24 cellular contexts compared by ENCODE assay signal in the genomic region with DNA sequence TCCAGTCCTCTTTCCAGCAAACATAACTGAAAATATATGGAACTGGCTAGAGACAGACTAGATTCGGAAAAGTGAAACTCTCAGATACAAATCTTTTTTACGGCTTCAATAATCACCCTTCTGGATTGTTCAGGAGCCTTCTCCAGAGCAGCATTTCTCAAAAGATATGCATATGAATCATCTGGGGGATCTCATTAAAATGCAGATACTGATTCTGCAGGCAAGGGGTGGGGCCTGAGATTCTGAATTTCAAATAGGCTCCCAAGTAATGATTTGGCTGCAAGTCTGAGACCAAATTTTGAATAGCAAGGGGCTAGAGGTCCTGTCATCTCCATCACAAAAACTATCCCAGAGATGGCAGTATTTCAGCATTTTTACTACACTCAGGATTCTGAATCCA.
A peak's percentile ranks its signal among the peaks of the same experiment; 100 is the strongest.
DNase-seq lines count a peak whose midpoint lies in the region; ATAC-seq, FAIRE-seq and TF ChIP-seq lines count a peak whose summit lies in the region.
"Had no signal": no experiment of that assay in that cellular context is flagged by ENCODE, and none has a peak within 500 bp of the region (broad histone marks: within the 10 kb centered on the region; RNA-seq: fewer than 3 reads in every experiment).

No MANE protein-coding gene starts in this region.

- H3K9me3 ChIP-seq in HAP-1 (no peaks in the 10 kb centered on the region), astrocyte (ENCODE audit: insufficient read depth, low read depth, low read length) (no peaks in the 10 kb centered on the region), keratinocyte (ENCODE audit: control insufficient read depth, low read depth, low read length) (no peaks in the 10 kb centered on the region), left ventricle myocardium inferior (replicated peaks) (no peaks in the 10 kb centered on the region)
- H3K9me3 ChIP-seq: BLaER1 treated with 17β-estradiol and CSF1 and Interleukin-3, amounts not matched to agents 10 nM and 100 nM; testis had no signal

- H3K4me1 Mint-ChIP-seq in astrocyte (ENCODE audit: low read depth, unreplicated experiment) = peaks cover 11% of the 10 kb centered on the region
- H3K4me1 Mint-ChIP-seq in stimulated activated memory B cell treated with anti-CD40 and anti-IgM and Interleukin-4, amounts not matched to agents 10 μg/mL and 1 μg/mL and 100 μg/mL, for 72 hours = no peaks in the 10 kb centered on the region
- H3K4me1 Mint-ChIP-seq in natural killer cell treated with Interleukin-12 subunit alpha and Interleukin-12 subunit beta and Interleukin-15 and Interleukin-18, amount 100 ng/mL, for 72 hours (ENCODE audit: low read depth in 2 of 2) = no peaks in the 10 kb centered on the region

- no peaks in the 10 kb centered on the region for H3K27me3 Mint-ChIP-seq in astrocyte (ENCODE audit: low read depth, unreplicated experiment)
- no peaks in the 10 kb centered on the region for H3K27me3 Mint-ChIP-seq in stimulated activated memory B cell treated with anti-CD40 and anti-IgM and Interleukin-4, amounts not matched to agents 10 μg/mL and 1 μg/mL and 100 μg/mL, for 72 hours
- H3K27me3 Mint-ChIP-seq in natural killer cell treated with Interleukin-12 subunit alpha and Interleukin-12 subunit beta and Interleukin-15 and Interleukin-18, amount 100 ng/mL, for 72 hours = no peaks in the 10 kb centered on the region
- H3K27me3 Mint-ChIP-seq: dendritic cell treated with granulocyte-macrophage colony-stimulating factor and Interleukin-4, amounts not matched to agents 40 ng/mL and 50 ng/mL, for 4 days had no signal

- no peaks in the 10 kb centered on the region for H3K36me3 Mint-ChIP-seq in astrocyte (ENCODE audit: low read depth, unreplicated experiment)
- peaks cover 12% of the 10 kb centered on the region for H3K36me3 Mint-ChIP-seq in stimulated activated memory B cell treated with anti-CD40 and anti-IgM and Interleukin-4, amounts not matched to agents 10 μg/mL and 1 μg/mL and 100 μg/mL, for 72 hours
- H3K36me3 Mint-ChIP-seq in natural killer cell treated with Interleukin-12 subunit alpha and Interleukin-12 subunit beta and Interleukin-15 and Interleukin-18, amount 100 ng/mL, for 72 hours = no peaks in the 10 kb centered on the region

- intact Hi-C loops in left ventricle myocardium inferior (cut with micrococcal nuclease) = no loop called here

- no peaks in the 10 kb centered on the region for H3K9me3 Mint-ChIP-seq in astrocyte (ENCODE audit: unreplicated experiment)
- no peaks in the 10 kb centered on the region for H3K9me3 Mint-ChIP-seq in stimulated activated memory B cell treated with anti-CD40 and anti-IgM and Interleukin-4, amounts not matched to agents 10 μg/mL and 1 μg/mL and 100 μg/mL, for 72 hours
- no peaks in the 10 kb centered on the region for H3K9me3 Mint-ChIP-seq in natural killer cell treated with Interleukin-12 subunit alpha and Interleukin-12 subunit beta and Interleukin-15 and Interleukin-18, amount 100 ng/mL, for 72 hours
- H3K9me3 Mint-ChIP-seq: activated T-cell treated with anti-CD3 and anti-CD28 coated beads, Interleukin-2, amount 50 U/mL, for 4 hours; dendritic cell treated with granulocyte-macrophage colony-stimulating factor and Interleukin-4, amounts not matched to agents 40 ng/mL and 50 ng/mL, for 4 days had no signal

- no peak for ATAC-seq in stimulated activated memory B cell treated with anti-CD40 and anti-IgM and Interleukin-4, amounts not matched to agents 10 μg/mL and 1 μg/mL and 100 μg/mL, for 72 hours
- ATAC-seq in HG02938 (IDR thresholded peaks at IDR 0.05; ENCODE audit: unreplicated experiment) = no peak
- ATAC-seq in natural killer cell treated with Interleukin-12 subunit alpha and Interleukin-12 subunit beta and Interleukin-15 and Interleukin-18, amount 100 ng/mL, for 72 hours = no peak
- ATAC-seq: activated T-cell treated with anti-CD3 and anti-CD28 coated beads, Interleukin-2, amount 50 U/mL, for 4 hours; left colon; naive thymus-derived CD8-positive, alpha-beta T cell had no signal

- H2AFZ ChIP-seq in astrocyte (ENCODE audit: low read depth, low read length) (no peak overlapping the region), keratinocyte (ENCODE audit: control insufficient read depth, low read length) (no peak overlapping the region)

- dilution Hi-C loops in keratinocyte (cut with MboI; ENCODE audit: extremely low pct_ligation_motif_present, low sequenced_read_pairs) = no loop called here

- TF ChIP-seq CTCF in astrocyte (IDR thresholded peaks at IDR 0.05; ENCODE audit: insufficient read depth, low read depth, low read length) = no peak
- TF ChIP-seq CTCF in keratinocyte (optimal IDR thresholded peaks at IDR 0.05 in 1 of 3, IDR thresholded peaks at IDR 0.05 in 1 of 3, conservative IDR thresholded peaks at IDR 0.05 in 1 of 3; ENCODE audit: extremely low read depth in 1 of 3, insufficient read depth in 2 of 3, low read length in 3 of 3) = no peak
- no peak for TF ChIP-seq CTCF in left ventricle myocardium inferior (IDR thresholded peaks at IDR 0.05; ENCODE audit: borderline replicate concordance)

- no peak overlapping the region for H3K4me3 ChIP-seq in HAP-1
- H3K4me3 ChIP-seq in astrocyte (ENCODE audit: insufficient read depth, low read depth, low read length) = no peak overlapping the region
- H3K4me3 ChIP-seq in keratinocyte (ENCODE audit: control insufficient read depth in 2 of 3, extremely low read depth in 1 of 3, insufficient read depth in 2 of 3, low read depth in 1 of 3, low read length in 3 of 3) = no peak overlapping the region
- H3K4me3 ChIP-seq in left ventricle myocardium inferior = no peak overlapping the region
- H3K4me3 ChIP-seq: BLaER1 treated with 17β-estradiol and CSF1 and Interleukin-3, amounts not matched to agents 10 nM and 100 nM; cardiac muscle cell; testis had no signal

- H3K27me3 ChIP-seq in HAP-1 (ENCODE audit: low read depth) = no peaks in the 10 kb centered on the region
- H3K27me3 ChIP-seq in astrocyte (ENCODE audit: insufficient read depth, low read length) = no peaks in the 10 kb centered on the region
- no peaks in the 10 kb centered on the region for H3K27me3 ChIP-seq in keratinocyte (ENCODE audit: control insufficient read depth, extremely low read depth, insufficient read depth, low read length)
- no peaks in the 10 kb centered on the region for H3K27me3 ChIP-seq in left ventricle myocardium inferior (ENCODE audit: low read depth)
- H3K27me3 ChIP-seq: BLaER1 treated with 17β-estradiol and CSF1 and Interleukin-3, amounts not matched to agents 10 nM and 100 nM; cardiac muscle cell; testis had no signal

- no peaks in the 10 kb centered on the region for H3K79me2 ChIP-seq in astrocyte (ENCODE audit: insufficient read depth, low read length)
- H3K79me2 ChIP-seq in keratinocyte (ENCODE audit: control insufficient read depth, insufficient read depth, low read length) = no peaks in the 10 kb centered on the region

- H3K27ac ChIP-seq in astrocyte (ENCODE audit: low read depth, low read length) (no peak overlapping the region), keratinocyte (ENCODE audit: control insufficient read depth, insufficient read depth, low read length) (no peak overlapping the region), left ventricle myocardium inferior (replicated peaks) (no peak overlapping the region)
- H3K27ac ChIP-seq: BLaER1 treated with 17β-estradiol and CSF1 and Interleukin-3, amounts not matched to agents 10 nM and 100 nM; cardiac muscle cell; KMS-11; testis had no signal

- no peak overlapping the region for H3K4me3 Mint-ChIP-seq in astrocyte (ENCODE audit: unreplicated experiment)
- H3K4me3 Mint-ChIP-seq in stimulated activated memory B cell treated with anti-CD40 and anti-IgM and Interleukin-4, amounts not matched to agents 10 μg/mL and 1 μg/mL and 100 μg/mL, for 72 hours = no peak overlapping the region
- no peak overlapping the region for H3K4me3 Mint-ChIP-seq in natural killer cell treated with Interleukin-12 subunit alpha and Interleukin-12 subunit beta and Interleukin-15 and Interleukin-18, amount 100 ng/mL, for 72 hours
- H3K4me3 Mint-ChIP-seq: activated T-cell treated with anti-CD3 and anti-CD28 coated beads, Interleukin-2, amount 50 U/mL, for 4 hours; dendritic cell treated with granulocyte-macrophage colony-stimulating factor and Interleukin-4, amounts not matched to agents 40 ng/mL and 50 ng/mL, for 4 days; naive thymus-derived CD8-positive, alpha-beta T cell had no signal

- H3K27ac Mint-ChIP-seq in astrocyte (ENCODE audit: unreplicated experiment) = no peak overlapping the region
- no peak overlapping the region for H3K27ac Mint-ChIP-seq in stimulated activated memory B cell treated with anti-CD40 and anti-IgM and Interleukin-4, amounts not matched to agents 10 μg/mL and 1 μg/mL and 100 μg/mL, for 72 hours
- H3K27ac Mint-ChIP-seq in natural killer cell treated with Interleukin-12 subunit alpha and Interleukin-12 subunit beta and Interleukin-15 and Interleukin-18, amount 100 ng/mL, for 72 hours = no peak overlapping the region
- H3K27ac Mint-ChIP-seq: dendritic cell treated with granulocyte-macrophage colony-stimulating factor and Interleukin-4, amounts not matched to agents 40 ng/mL and 50 ng/mL, for 4 days had no signal

- H3K9ac ChIP-seq in astrocyte (ENCODE audit: low read length) = no peak overlapping the region
- H3K9ac ChIP-seq in keratinocyte (ENCODE audit: control insufficient read depth, extremely low read depth, insufficient read depth, low read length) = no peak overlapping the region
- H3K9ac ChIP-seq: BLaER1 treated with 17β-estradiol and CSF1 and Interleukin-3, amounts not matched to agents 10 nM and 100 nM; KMS-11 had no signal

- no peaks in the 10 kb centered on the region for H4K20me1 ChIP-seq in astrocyte (ENCODE audit: insufficient read depth, low read length)
- H4K20me1 ChIP-seq in keratinocyte (ENCODE audit: control insufficient read depth, extremely low read depth, insufficient read depth, low read length) = no peaks in the 10 kb centered on the region
- H4K20me1 ChIP-seq: BLaER1 treated with 17β-estradiol and CSF1 and Interleukin-3, amounts not matched to agents 10 nM and 100 nM had no signal

- no peak overlapping the region for H3K4me2 ChIP-seq in astrocyte (ENCODE audit: low read length)
- no peak overlapping the region for H3K4me2 ChIP-seq in keratinocyte (ENCODE audit: control insufficient read depth, extremely low read depth, insufficient read depth, low read depth, low read length)
- H3K4me2 ChIP-seq: BLaER1 treated with 17β-estradiol and CSF1 and Interleukin-3, amounts not matched to agents 10 nM and 100 nM; KMS-11 had no signal

- no peak for FAIRE-seq in astrocyte (lab: Jason Lieb, UNC)
- FAIRE-seq in keratinocyte (lab: Jason Lieb, UNC) = peak; percentile 13
- FAIRE-seq: GM19239 had no signal

- H3K36me3 ChIP-seq in HAP-1 (replicated peaks) (no peaks in the 10 kb centered on the region), astrocyte (ENCODE audit: insufficient read depth, low read length) (no peaks in the 10 kb centered on the region), keratinocyte (ENCODE audit: control insufficient read depth in 2 of 2, extremely low read depth in 1 of 2, insufficient read depth in 2 of 2, low read length in 2 of 2) (no peaks in the 10 kb centered on the region), left ventricle myocardium inferior (no peaks in the 10 kb centered on the region)
- H3K36me3 ChIP-seq: BLaER1 treated with 17β-estradiol and CSF1 and Interleukin-3, amounts not matched to agents 10 nM and 100 nM; cardiac muscle cell had no signal

- H3K4me1 ChIP-seq in HAP-1 = peaks cover 23% of the 10 kb centered on the region
- no peaks in the 10 kb centered on the region for H3K4me1 ChIP-seq in astrocyte (ENCODE audit: insufficient read depth, low read length)
- H3K4me1 ChIP-seq in keratinocyte (ENCODE audit: control insufficient read depth, extremely low read depth, insufficient read depth, low read length) = no peaks in the 10 kb centered on the region
- peaks cover 11% of the 10 kb centered on the region for H3K4me1 ChIP-seq in left ventricle myocardium inferior
- H3K4me1 ChIP-seq: BLaER1 treated with 17β-estradiol and CSF1 and Interleukin-3, amounts not matched to agents 10 nM and 100 nM had no signal

- DNase-seq in EH (ENCODE audit: low read depth) (peak; percentile 40), HAP-1 (ENCODE audit: low spot score in 2 of 2) (peak; percentile 77 to 91), astrocyte (ENCODE audit: low read depth) (peak; percentile 29), keratinocyte (ENCODE audit: low read depth, low spot score) (no peak), left ventricle myocardium inferior (no peak)
- DNase-seq in natural killer cell treated with Interleukin-12 subunit alpha and Interleukin-12 subunit beta and Interleukin-15 and Interleukin-18, amount 100 ng/mL, for 72 hours (ENCODE audit: low spot score) = no peak
- DNase-seq: activated CD4-positive, alpha-beta T cell treated with anti-CD3 and anti-CD28 coated beads for 48 hours; activated T-cell treated with anti-CD3 and anti-CD28 coated beads, Interleukin-2, amount 50 U/mL, for 4 hours; amniotic stem cell; EL; left colon; naive thymus-derived CD8-positive, alpha-beta T cell; NCI-H510A; stimulated activated CD4-positive, alpha-beta T cell treated with anti-CD3 and anti-CD28 coated beads, Interleukin-4, amount 100 ng/mL, for 1 hour; stimulated activated naive CD4-positive, alpha-beta T cell treated with Interleukin-2 at 50 U/mL for 16 hours; T-helper 2 cell; testis had no signal

- in situ Hi-C loops in HAP-1 (cut with MboI; ENCODE audit: low sequenced_read_pairs) = no loop called here

- no peaks in the 10 kb centered on the region for H3K9me1 ChIP-seq in keratinocyte (ENCODE audit: control insufficient read depth, extremely low read depth, insufficient read depth, low read length)

Comparison
In these comparisons a context has a peak if more than half of its experiments do, and no peak if none do; other contexts are left out.
1. DNase-seq: peak in EH (single experiment), HAP-1 (2 of 2) and astrocyte (single experiment); none in keratinocyte (single experiment), left ventricle myocardium inferior (single experiment) and natural killer cell treated with Interleukin-12 subunit alpha and Interleukin-12 subunit beta and Interleukin-15 and Interleukin-18, amount 100 ng/mL, for 72 hours (single experiment).